In the genomic region with DNA sequence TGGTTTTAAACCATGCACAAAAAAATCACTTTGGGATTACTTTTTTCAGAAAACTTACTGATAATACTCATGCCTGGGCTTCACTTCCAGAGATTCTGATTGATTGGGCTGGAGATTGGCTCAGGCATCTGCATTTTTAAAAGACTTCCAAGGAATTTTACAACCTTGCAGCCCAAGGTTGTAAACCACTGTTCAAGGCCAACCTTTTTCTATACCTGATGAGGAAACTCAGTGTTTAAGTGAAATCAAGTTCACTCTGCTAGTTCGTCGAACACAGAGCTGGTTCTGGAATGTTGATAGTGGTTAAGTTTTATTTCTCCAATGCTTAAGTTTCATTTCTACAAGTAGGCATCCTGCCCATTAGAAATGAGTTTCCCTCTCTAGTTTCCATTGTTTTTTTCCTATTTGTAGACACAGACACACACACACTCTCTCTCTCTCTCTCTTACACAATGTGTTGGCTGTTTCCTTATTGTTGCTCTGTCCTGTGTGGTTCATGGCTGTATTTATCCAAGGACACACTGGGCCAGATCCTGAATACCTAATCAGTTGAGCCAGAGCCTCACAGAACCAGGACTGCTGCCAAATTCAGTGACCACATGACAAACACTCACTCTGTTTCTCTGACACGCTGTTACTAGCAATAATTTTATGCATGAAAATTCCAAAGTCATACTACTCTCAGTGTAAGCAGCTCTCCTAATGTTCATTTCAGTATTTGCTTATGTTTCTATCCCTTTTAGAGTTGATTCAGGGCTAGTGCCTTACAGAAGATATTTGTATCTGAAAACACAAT, we compare ENCODE assay signal across 9 cellular contexts. TPM values are rescaled to one million over a fixed set of nuclear protein-coding genes. Genes with fewer than 3 reads are reported as not detected.
DNase-seq lines count a peak whose midpoint lies in the region; ATAC-seq and TF ChIP-seq lines count a peak whose summit lies in the region.
"Had no signal": no experiment of that assay in that cellular context is flagged by ENCODE, and none has a peak within 500 bp of the region (broad histone marks: within the 10 kb centered on the region; RNA-seq: fewer than 3 reads in every experiment).

No MANE protein-coding gene starts in this region.

- no peaks in the 10 kb centered on the region for H3K36me3 ChIP-seq in aorta (ENCODE audit: control insufficient read depth in 1 of 2, insufficient read depth in 2 of 2, low read length in 1 of 2)
- H3K36me3 ChIP-seq: BLaER1 treated with 17β-estradiol and CSF1 and Interleukin-3, amounts not matched to agents 10 nM and 100 nM had no signal

- H3K4me1 Mint-ChIP-seq in glutamatergic neuron (ENCODE audit: low read depth, unreplicated experiment) = no peaks in the 10 kb centered on the region
- peaks cover 3% of the 10 kb centered on the region for H3K4me1 Mint-ChIP-seq in activated T-cell treated with anti-CD3 and anti-CD28 coated beads, Interleukin-2, amount 50 U/mL, for 72 hours (ENCODE audit: low read depth)

- H3K36me3 Mint-ChIP-seq in glutamatergic neuron (ENCODE audit: unreplicated experiment) = no peaks in the 10 kb centered on the region
- no peaks in the 10 kb centered on the region for H3K36me3 Mint-ChIP-seq in activated T-cell treated with anti-CD3 and anti-CD28 coated beads, Interleukin-2, amount 50 U/mL, for 72 hours (ENCODE audit: insufficient read depth in 2 of 2)

- no peak overlapping the region for H3K4me3 Mint-ChIP-seq in glutamatergic neuron (ENCODE audit: unreplicated experiment)
- no peak overlapping the region for H3K4me3 Mint-ChIP-seq in activated T-cell treated with anti-CD3 and anti-CD28 coated beads, Interleukin-2, amount 50 U/mL, for 72 hours

- peaks cover 6 to 7% of the 10 kb centered on the region in 2 donors for H3K4me1 ChIP-seq in aorta (ENCODE audit: control insufficient read depth in 1 of 2, insufficient read depth in 2 of 2, low read length in 2 of 2)

- TF ChIP-seq CTCF in dorsolateral prefrontal cortex (IDR thresholded peaks at IDR 0.05 in 54 of 56, conservative IDR thresholded peaks at IDR 0.05 in 2 of 56; ENCODE audit: low read depth in 1 of 56, partially characterized antibody in 56 of 56) (peak in 15 of 56 donors; percentile 7 to 33 (median 22)), glutamatergic neuron (IDR thresholded peaks at IDR 0.05; ENCODE audit: partially characterized antibody, unreplicated experiment) (no peak)

- DNase-seq in NCI-H748 (lab: John Stamatoyannopoulos, UW; ENCODE audit: unreplicated experiment) (peak; percentile 15), NCI-H748 treated with DMSO at 0.1 percent for 48 hours (lab: John Stamatoyannopoulos, UW) (no peak), dorsolateral prefrontal cortex (peak; percentile 50 to 96 (median 86)), medulla oblongata (ENCODE audit: extremely low spot score) (peak; percentile 98), aorta (peak; percentile 80 to 86), glutamatergic neuron (no peak)
- DNase-seq in activated T-cell treated with anti-CD3 and anti-CD28 coated beads, Interleukin-2, amount 50 U/mL, for 72 hours = no peak

- H3K27ac ChIP-seq in dorsolateral prefrontal cortex (peak overlapping the region; percentile 86 to 99 (median 97)), aorta (ENCODE audit: low read depth in 1 of 2, low read length in 2 of 2) (peak overlapping the region; percentile 88 to 92)

- WGBS in aorta, 2 donors = 0 to 1% methylated on average over 3 of the region's 3 CpGs

- ATAC-seq in aorta (ENCODE audit: low FRiP score) (peak; percentile 95), HG03460 (IDR thresholded peaks at IDR 0.05; ENCODE audit: unreplicated experiment) (no peak)
- ATAC-seq in activated T-cell treated with anti-CD3 and anti-CD28 coated beads, Interleukin-2, amount 50 U/mL, for 72 hours (replicated peaks in 1 of 2) = no peak

- H3K27me3 Mint-ChIP-seq in glutamatergic neuron (ENCODE audit: unreplicated experiment) = no peaks in the 10 kb centered on the region
- no peaks in the 10 kb centered on the region for H3K27me3 Mint-ChIP-seq in activated T-cell treated with anti-CD3 and anti-CD28 coated beads, Interleukin-2, amount 50 U/mL, for 72 hours (ENCODE audit: low read depth)

- no peaks in the 10 kb centered on the region for H3K9me3 Mint-ChIP-seq in glutamatergic neuron (ENCODE audit: unreplicated experiment)
- H3K9me3 Mint-ChIP-seq in activated T-cell treated with anti-CD3 and anti-CD28 coated beads, Interleukin-2, amount 50 U/mL, for 72 hours = no peaks in the 10 kb centered on the region

- intact Hi-C loops in dorsolateral prefrontal cortex (cut with DNase I) (loop anchor here in 1 of 2 donors (1.0 to 5.0 kb wide), 2 partner anchors 32 to 72 kb away; a partner anchor contains a TSS), aorta (cut with DNase I) (loop anchor here (5.0 kb wide), 2 partner anchors 47 to 97 kb away; a partner anchor contains a TSS)

- no peaks in the 10 kb centered on the region for H3K27me3 ChIP-seq in dorsolateral prefrontal cortex
- H3K27me3 ChIP-seq in aorta (ENCODE audit: control insufficient read depth in 1 of 2, insufficient read depth in 2 of 2, low read length in 1 of 2) = no peaks in the 10 kb centered on the region
- H3K27me3 ChIP-seq: BLaER1 treated with 17β-estradiol and CSF1 and Interleukin-3, amounts not matched to agents 10 nM and 100 nM had no signal

- H3K9me3 ChIP-seq in aorta (ENCODE audit: control insufficient read depth, low read length) = no peaks in the 10 kb centered on the region
- H3K9me3 ChIP-seq: BLaER1 treated with 17β-estradiol and CSF1 and Interleukin-3, amounts not matched to agents 10 nM and 100 nM had no signal

- no peak overlapping the region for H3K27ac Mint-ChIP-seq in glutamatergic neuron (ENCODE audit: unreplicated experiment)
- H3K27ac Mint-ChIP-seq in activated T-cell treated with anti-CD3 and anti-CD28 coated beads, Interleukin-2, amount 50 U/mL, for 72 hours = no peak overlapping the region

- H3K4me3 ChIP-seq in dorsolateral prefrontal cortex = peak overlapping the region in 35 of 59 donors; percentile 4 to 51 (median 24)
- H3K4me3 ChIP-seq in aorta (ENCODE audit: low read length in 2 of 2) = no peak overlapping the region
- H3K4me3 ChIP-seq: BLaER1 treated with 17β-estradiol and CSF1 and Interleukin-3, amounts not matched to agents 10 nM and 100 nM had no signal

RNA-seq across cellular contexts. Expression of a gene that starts 3.7 kb away (rescaled TPM):
- total RNA-seq in dorsolateral prefrontal cortex (under 1 TPM in 12 of 120 experiments, not detected in 108; 0.25 to 0.92 (median 0.31) TPM), aorta (under 1 TPM; 0.16 to 0.87 TPM), glutamatergic neuron (ENCODE audit: unreplicated experiment) (not detected)
- polyA plus RNA-seq in aorta = not detected
- total RNA-seq in activated T-cell treated with anti-CD3 and anti-CD28 coated beads, Interleukin-2, amount 50 U/mL, for 72 hours = not detected

RNA-seq across cellular contexts. Expression of a gene that starts 18.3 kb away (rescaled TPM):
- total RNA-seq in dorsolateral prefrontal cortex (100 to 1,000 TPM in 3 of 120 experiments, 10 to 100 TPM in 117; 23.2 to 313 (median 49.2) TPM), aorta (10 to 100 TPM; 13.2 to 17.9 TPM), glutamatergic neuron (ENCODE audit: unreplicated experiment) (not detected)
- 10 to 100 TPM; 13.6 to 17.7 TPM for polyA plus RNA-seq in aorta
- 1 to 10 TPM in 1 of 2 donors, under 1 TPM in 1; 0.79 to 2.7 TPM for total RNA-seq in activated T-cell treated with anti-CD3 and anti-CD28 coated beads, Interleukin-2, amount 50 U/mL, for 72 hours

RNA-seq across cellular contexts. Expression of a gene that starts 40.3 kb away (rescaled TPM):
- 10 to 100 TPM; 10.6 to 33.5 (median 19.0) TPM for total RNA-seq in dorsolateral prefrontal cortex
- 10 to 100 TPM; 18.5 to 19.0 TPM for total RNA-seq in aorta
- polyA plus RNA-seq in aorta = 10 to 100 TPM; 13.3 to 14.3 TPM
- 5.1 TPM for total RNA-seq in glutamatergic neuron (ENCODE audit: unreplicated experiment)
- 10 to 100 TPM in 1 of 2 donors, 1 to 10 TPM in 1; 6.6 to 10.2 TPM for total RNA-seq in activated T-cell treated with anti-CD3 and anti-CD28 coated beads, Interleukin-2, amount 50 U/mL, for 72 hours

RNA-seq across cellular contexts. Expression of a gene that starts 46.3 kb away (rescaled TPM):
- total RNA-seq in dorsolateral prefrontal cortex (100 to 1,000 TPM in 3 of 120 experiments, 10 to 100 TPM in 113, 1 to 10 TPM in 4; 8.6 to 195 (median 16.5) TPM), aorta (10 to 100 TPM; 14.2 to 19.0 TPM), glutamatergic neuron (ENCODE audit: unreplicated experiment) (not detected)
- polyA plus RNA-seq in aorta = 10 to 100 TPM; 15.0 to 15.7 TPM
- 10 to 100 TPM in 1 of 2 donors, 1 to 10 TPM in 1; 6.7 to 19.5 TPM for total RNA-seq in activated T-cell treated with anti-CD3 and anti-CD28 coated beads, Interleukin-2, amount 50 U/mL, for 72 hours

Comparison
In these comparisons a context has a peak if more than half of its experiments do, and no peak if none do; other contexts are left out.
1. DNase-seq: peak in NCI-H748 (single experiment), dorsolateral prefrontal cortex (10 of 10), medulla oblongata (single experiment) and aorta (2 of 2); none in NCI-H748 treated with DMSO at 0.1 percent for 48 hours (single experiment), glutamatergic neuron (single experiment) and activated T-cell treated with anti-CD3 and anti-CD28 coated beads, Interleukin-2, amount 50 U/mL, for 72 hours (0 of 2).
2. H3K4me3 ChIP-seq: peak in dorsolateral prefrontal cortex (35 of 59); none in aorta (0 of 2).